In the genomic region with DNA sequence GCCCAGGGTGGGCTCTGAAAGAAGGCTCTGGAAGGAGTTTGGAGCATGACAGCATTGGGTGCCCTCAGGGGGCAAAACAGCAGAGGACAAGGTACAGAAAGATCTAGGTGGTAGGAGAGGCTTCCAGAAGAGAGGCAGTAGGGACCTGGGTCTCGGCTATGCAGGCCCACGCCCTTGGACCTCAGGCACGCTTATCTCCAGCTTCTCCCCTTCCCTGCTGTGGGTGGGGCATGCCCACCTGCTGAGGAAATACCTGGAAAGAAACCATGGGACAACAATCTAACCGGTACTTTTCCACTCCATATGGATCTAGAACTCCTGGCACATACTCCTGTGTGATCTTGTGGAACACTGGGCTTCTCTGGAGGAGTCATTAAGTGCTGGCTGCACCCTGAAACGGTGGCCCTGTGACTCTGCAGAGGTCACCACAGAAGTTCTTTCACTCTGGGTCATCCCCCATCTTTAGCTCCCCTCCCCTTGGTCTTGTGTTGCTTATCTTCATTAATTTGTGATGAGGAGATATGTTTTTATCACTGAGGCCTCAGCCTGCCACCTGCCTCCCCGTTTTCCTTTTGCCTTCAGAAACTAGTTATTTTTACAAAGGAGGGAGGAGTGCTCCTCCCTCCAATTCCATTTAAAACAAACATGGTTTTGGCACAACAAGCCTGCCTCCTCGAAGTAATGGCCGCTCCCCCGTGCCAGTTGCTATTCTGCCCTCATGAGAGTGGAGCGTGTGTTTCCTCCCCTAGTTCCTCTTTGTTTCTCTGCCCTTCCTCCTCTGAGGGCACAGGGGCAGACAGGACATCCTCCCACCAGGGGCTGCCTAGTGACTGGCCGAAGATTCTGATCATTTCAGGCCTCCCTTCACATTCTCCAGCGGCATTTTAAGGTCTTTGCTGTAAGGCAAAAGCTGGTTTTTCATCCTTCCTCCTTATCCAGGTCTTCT, we compare ENCODE assay signal across 11 cellular contexts.
DNase-seq lines count a peak whose midpoint lies in the region; ATAC-seq and TF ChIP-seq lines count a peak whose summit lies in the region.
"Had no signal": no experiment of that assay in that cellular context is flagged by ENCODE, and none has a peak within 500 bp of the region (broad histone marks: within the 10 kb centered on the region; RNA-seq: fewer than 3 reads in every experiment).

No MANE protein-coding gene starts in this region.

- H3K9me3 Mint-ChIP-seq in dendritic cell treated with granulocyte-macrophage colony-stimulating factor and Interleukin-4, amounts not matched to agents 40 ng/mL and 50 ng/mL, for 4 days, result peaks cover 16% of the 10 kb centered on the region
- H3K9me3 Mint-ChIP-seq in neural crest cell, result peaks cover 3% of the 10 kb centered on the region

- H3K4me1 Mint-ChIP-seq in dendritic cell treated with granulocyte-macrophage colony-stimulating factor and Interleukin-4, amounts not matched to agents 40 ng/mL and 50 ng/mL, for 4 days (ENCODE audit: low read depth), result peaks cover 38% of the 10 kb centered on the region
- peaks cover 7% of the 10 kb centered on the region for H3K4me1 Mint-ChIP-seq in neural crest cell

- no peak overlapping the region for H3K4me3 Mint-ChIP-seq in dendritic cell treated with granulocyte-macrophage colony-stimulating factor and Interleukin-4, amounts not matched to agents 40 ng/mL and 50 ng/mL, for 4 days
- no peak overlapping the region for H3K4me3 Mint-ChIP-seq in neural crest cell

- no peaks in the 10 kb centered on the region for H3K9me2 ChIP-seq in Karpas-422 (replicated peaks; ENCODE audit: insufficient read depth, low read length)

- no peak overlapping the region for H2AFZ ChIP-seq in Karpas-422 (ENCODE audit: low read length)

- no peaks in the 10 kb centered on the region; the same call in 1 of the 2 replicates for H3K9me3 ChIP-seq in Karpas-422 (ENCODE audit: low read length)

- no peak overlapping the region for H3K4me3 ChIP-seq in Karpas-422 (ENCODE audit: low read length)

- H3K9ac ChIP-seq in Karpas-422 (ENCODE audit: low read length), result no peak overlapping the region

- H4K20me1 ChIP-seq in Karpas-422 (ENCODE audit: insufficient read depth, low read depth, low read length), result no peaks in the 10 kb centered on the region

- intact Hi-C loops in dendritic cell treated with granulocyte-macrophage colony-stimulating factor and Interleukin-4, amounts not matched to agents 40 ng/mL and 50 ng/mL, for 4 days (cut with micrococcal nuclease), result no loop called here

- H3K4me2 ChIP-seq in Karpas-422 (ENCODE audit: low read depth, low read length, poor library complexity, severe bottlenecking), result no peak overlapping the region

- no peak overlapping the region for H3K27ac ChIP-seq in Karpas-422 (ENCODE audit: low read length)

- DNase-seq in GF-D8 (lab: John Stamatoyannopoulos, UW) (peak; percentile 85), NCI-H1092 treated with DMSO at 0.1 percent for 48 hours (lab: John Stamatoyannopoulos, UW) (peak; percentile 16), neural crest cell (ENCODE audit: low read depth, low spot score) (no peak), NCI-H526 (lab: John Stamatoyannopoulos, UW) (no peak), omental fat pad (ENCODE audit: low spot score) (no peak), NCI-H187 (lab: John Stamatoyannopoulos, UW) (no peak), Karpas-422 (no peak)
- DNase-seq: activated T-cell treated with anti-CD3 and anti-CD28 coated beads for 4 hours, DMS79 treated with DMSO at 0.1 percent for 48 hours, NCI-H1436 had no signal

- no peak for ATAC-seq in omental fat pad (ENCODE audit: low FRiP score)

- no peaks in the 10 kb centered on the region; the same call in 1 of the 2 replicates for H3K36me3 ChIP-seq in Karpas-422 (ENCODE audit: insufficient read depth, low read length)

- H3K79me2 ChIP-seq in Karpas-422 (ENCODE audit: low read length), result no peaks in the 10 kb centered on the region

- H3K27ac Mint-ChIP-seq in dendritic cell treated with granulocyte-macrophage colony-stimulating factor and Interleukin-4, amounts not matched to agents 40 ng/mL and 50 ng/mL, for 4 days, result peak overlapping the region; percentile 83
- peak overlapping the region; percentile 60 for H3K27ac Mint-ChIP-seq in neural crest cell (ENCODE audit: unreplicated experiment)

- peaks cover 6% of the 10 kb centered on the region for H3K4me1 ChIP-seq in Karpas-422 (ENCODE audit: low read length)

- no peak for TF ChIP-seq CTCF in neural crest cell (conservative IDR thresholded peaks at IDR 0.05)
- TF ChIP-seq CTCF in omental fat pad (IDR thresholded peaks at IDR 0.05), result no peak

- no peaks in the 10 kb centered on the region for H3K36me3 Mint-ChIP-seq in dendritic cell treated with granulocyte-macrophage colony-stimulating factor and Interleukin-4, amounts not matched to agents 40 ng/mL and 50 ng/mL, for 4 days (ENCODE audit: low read depth)
- no peaks in the 10 kb centered on the region for H3K36me3 Mint-ChIP-seq in neural crest cell (ENCODE audit: low read depth)

- H3K27me3 Mint-ChIP-seq in dendritic cell treated with granulocyte-macrophage colony-stimulating factor and Interleukin-4, amounts not matched to agents 40 ng/mL and 50 ng/mL, for 4 days, result peaks cover 10% of the 10 kb centered on the region
- H3K27me3 Mint-ChIP-seq in neural crest cell (ENCODE audit: low read depth), result no peaks in the 10 kb centered on the region

- H3K27me3 ChIP-seq in Karpas-422 (ENCODE audit: low read length), result no peaks in the 10 kb centered on the region; the same call in 1 of the 2 replicates

Comparison
In these comparisons a context has a peak if more than half of its experiments do, and no peak if none do; other contexts are left out.
1. DNase-seq: peak in GF-D8 (single experiment) and NCI-H1092 treated with DMSO at 0.1 percent for 48 hours (single experiment); none in neural crest cell (single experiment), NCI-H526 (0 of 2), omental fat pad (single experiment), NCI-H187 (0 of 2) and Karpas-422 (single experiment).